Comparison of ENCODE assay signal across 8 cellular contexts in the genomic region with DNA sequence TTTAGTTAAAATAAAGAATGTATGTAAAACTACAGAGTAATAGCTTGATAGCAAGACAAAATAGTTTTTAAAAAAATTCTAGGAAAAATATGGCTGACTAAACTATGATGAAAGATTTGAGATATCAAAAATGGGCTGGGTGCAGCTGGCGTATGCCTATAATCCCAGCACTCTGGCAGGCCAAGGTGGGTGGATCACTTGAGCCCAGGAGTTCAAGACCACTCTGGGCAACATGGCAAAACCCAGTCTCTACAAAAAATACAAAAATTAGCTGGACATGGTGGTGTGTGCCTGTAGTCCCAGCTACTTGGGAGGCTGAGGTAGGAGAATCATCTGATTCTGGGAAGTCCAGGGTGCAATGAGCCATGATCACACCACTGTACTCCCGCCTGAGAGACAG. TPM values are rescaled to one million over a fixed set of nuclear protein-coding genes. Genes with fewer than 3 reads are reported as not detected.
DNase-seq lines count a peak whose midpoint lies in the region; ATAC-seq, FAIRE-seq and TF ChIP-seq lines count a peak whose summit lies in the region.
"Not testable (repeated sequence)": the region's sequence is repeated elsewhere in the genome, so short reads cannot be mapped to it uniquely, and the experiment has no call there.

No MANE protein-coding gene starts in this region.

- 31% methylated on average over 2 of the region's 2 CpGs for WGBS in K562 (ENCODE audit: insufficient coverage, low coverage, missing lambda C conversion rate)
- 57% methylated on average over 2 of the region's 2 CpGs for WGBS in right cardiac atrium

- H3K4me3 ChIP-seq in K562; right cardiac atrium (ENCODE audit: low read length); naive thymus-derived CD4-positive, alpha-beta T cell (ENCODE audit: low read length); upper lobe of right lung: not testable (repeated sequence)

- BruUV-seq in K562 (replicated peaks; lab: Mats Ljungman, UMichigan) = not testable (repeated sequence)

- not testable (repeated sequence) for H3K27ac ChIP-seq in K562 (ENCODE audit: extremely low read depth, low read depth, low read length); right cardiac atrium (ENCODE audit: low read length); naive thymus-derived CD4-positive, alpha-beta T cell (ENCODE audit: low read depth, low read length); upper lobe of right lung

- TF ChIP-seq POLR2A in K562 (conservative IDR thresholded peaks at IDR 0.05) = not testable (repeated sequence)

- not testable (repeated sequence) for TF ChIP-seq CTCF in K562 (IDR thresholded peaks at IDR 0.05 in 2 of 3, conservative IDR thresholded peaks at IDR 0.05 in 1 of 3; ENCODE audit: insufficient read depth in 2 of 3, low read depth in 1 of 3, low read length in 3 of 3); upper lobe of right lung (IDR thresholded peaks at IDR 0.05)

- H3K9ac ChIP-seq in K562 (ENCODE audit: insufficient read depth in 1 of 2, low read depth in 2 of 2, low read length in 2 of 2) = not testable (repeated sequence)

- POLR2A ChIA-PET in K562 (lab: Yijun Ruan, JAX) = interaction anchor here (0.6 to 1.5 kb wide), 3 partner anchors 9 to 264 kb away, joined by 3 to 6 read pairs (median 4); no protein-coding TSS in a partner anchor
- POLR2A ChIA-PET in naive thymus-derived CD4-positive, alpha-beta T cell (lab: Charles Lee) = not testable (repeated sequence)

- ATAC-seq in K562 (0 out of 3 replicates have a peak, but pooled peaks have one; percentile 4), right cardiac atrium (peak; percentile 9 to 23), sciatic nerve (peak; percentile 21), upper lobe of right lung (peak; percentile 18)
- peak; percentile 12 for ATAC-seq in naive thymus-derived CD4-positive, alpha-beta T cell
- ATAC-seq in stimulated activated naive B cell treated with anti-CD40 and anti-IgM and Interleukin-4, amounts not matched to agents 10 μg/mL and 1 μg/mL and 100 μg/mL, for 72 hours (replicated peaks) = peak; percentile 15 to 24

- DNase-seq in HT1080 (ENCODE audit: low read depth) = peak; percentile 15
- DNase-seq in K562 (ENCODE audit: extremely low read depth in 1 of 4, low spot score in 3 of 4); right cardiac atrium; naive thymus-derived CD4-positive, alpha-beta T cell; sciatic nerve (ENCODE audit: low spot score); stimulated activated naive B cell treated with anti-CD40 and anti-IgM and Interleukin-4, amounts not matched to agents 10 μg/mL and 1 μg/mL and 100 μg/mL, for 72 hours: not testable (repeated sequence)
- peak; percentile 20 for DNase-seq in medulla oblongata (ENCODE audit: extremely low spot score)
- peak; percentile 51 for DNase-seq in upper lobe of right lung

- not testable (repeated sequence) for H3K27me3 Mint-ChIP-seq in naive thymus-derived CD4-positive, alpha-beta T cell; stimulated activated naive B cell treated with anti-CD40 and anti-IgM and Interleukin-4, amounts not matched to agents 10 μg/mL and 1 μg/mL and 100 μg/mL, for 72 hours

- in situ Hi-C loops in K562 (cut with MboI) = not testable (repeated sequence)

- H4K20me1 ChIP-seq in K562 (replicated peaks; ENCODE audit: control insufficient read depth, insufficient read depth, low read length) = not testable (repeated sequence)

- H3K4me1 ChIP-seq in K562 (replicated peaks in 1 of 2; ENCODE audit: control insufficient read depth in 2 of 2, insufficient read depth in 2 of 2, low read length in 2 of 2); right cardiac atrium (ENCODE audit: control insufficient read depth, insufficient read depth, low read length); naive thymus-derived CD4-positive, alpha-beta T cell (ENCODE audit: control insufficient read depth in 2 of 2, insufficient read depth in 2 of 2, low read length in 2 of 2); upper lobe of right lung: not testable (repeated sequence)

- H3K4me2 ChIP-seq in K562 (ENCODE audit: insufficient read depth, low read length) = not testable (repeated sequence)

- H3K9me1 ChIP-seq in K562 (ENCODE audit: control insufficient read depth, insufficient read depth, low read length) = not testable (repeated sequence)

- not testable (repeated sequence) for TF ChIP-seq EP300 in K562 (IDR thresholded peaks at IDR 0.05; ENCODE audit: low read length)

- peaks cover 0 to 31% (median 16%) of the 10 kb centered on the region in 11 donors for H3K9me3 Mint-ChIP-seq in naive thymus-derived CD4-positive, alpha-beta T cell
- H3K9me3 Mint-ChIP-seq in stimulated activated naive B cell treated with anti-CD40 and anti-IgM and Interleukin-4, amounts not matched to agents 10 μg/mL and 1 μg/mL and 100 μg/mL, for 72 hours = peaks cover 5 to 15% of the 10 kb centered on the region in 2 donors

- H3K79me2 ChIP-seq in K562 (ENCODE audit: control insufficient read depth, insufficient read depth, low read length) = peaks cover 89% of the 10 kb centered on the region

- not testable (repeated sequence) for H3K4me3 Mint-ChIP-seq in naive thymus-derived CD4-positive, alpha-beta T cell; stimulated activated naive B cell treated with anti-CD40 and anti-IgM and Interleukin-4, amounts not matched to agents 10 μg/mL and 1 μg/mL and 100 μg/mL, for 72 hours

- not testable (repeated sequence) for H3K27ac Mint-ChIP-seq in naive thymus-derived CD4-positive, alpha-beta T cell; stimulated activated naive B cell treated with anti-CD40 and anti-IgM and Interleukin-4, amounts not matched to agents 10 μg/mL and 1 μg/mL and 100 μg/mL, for 72 hours

- CTCF ChIA-PET in K562 (lab: Yijun Ruan, JAX; ENCODE audit: low intra/inter-chr PET ratio); naive thymus-derived CD4-positive, alpha-beta T cell (lab: Charles Lee): not testable (repeated sequence)

- FAIRE-seq in K562 (lab: Jason Lieb, UNC) = not testable (repeated sequence)

- not testable (repeated sequence) for H2AFZ ChIP-seq in K562 (ENCODE audit: low read depth, low read length)

- not testable (repeated sequence) for TF ChIP-seq RAD21 in K562 (CRISPR knock-in tag; conservative IDR thresholded peaks at IDR 0.05 in 1 of 2, IDR thresholded peaks at IDR 0.05 in 1 of 2)

- not testable (repeated sequence) for H3K27me3 ChIP-seq in K562 (ENCODE audit: control insufficient read depth in 2 of 2, insufficient read depth in 2 of 2, low read length in 2 of 2); right cardiac atrium (ENCODE audit: control insufficient read depth, insufficient read depth); naive thymus-derived CD4-positive, alpha-beta T cell (ENCODE audit: control insufficient read depth in 2 of 2, insufficient read depth in 2 of 2, low read length in 2 of 2); upper lobe of right lung

- H3K36me3 ChIP-seq in K562 (ENCODE audit: control insufficient read depth, insufficient read depth, low read length); naive thymus-derived CD4-positive, alpha-beta T cell (ENCODE audit: control insufficient read depth in 2 of 3, insufficient read depth in 3 of 3, low read length in 3 of 3); upper lobe of right lung: not testable (repeated sequence)

- intact Hi-C loops in K562 (cut with micrococcal nuclease); right cardiac atrium (cut with DNase I); naive thymus-derived CD4-positive, alpha-beta T cell (cut with micrococcal nuclease); sciatic nerve (cut with DNase I); upper lobe of right lung (cut with DNase I): not testable (repeated sequence)

- peaks cover 0 to 12% (median 4%) of the 10 kb centered on the region in 5 donors for H3K36me3 Mint-ChIP-seq in naive thymus-derived CD4-positive, alpha-beta T cell
- not testable (repeated sequence) for H3K36me3 Mint-ChIP-seq in stimulated activated naive B cell treated with anti-CD40 and anti-IgM and Interleukin-4, amounts not matched to agents 10 μg/mL and 1 μg/mL and 100 μg/mL, for 72 hours

- peaks cover 0 to 18% (median 5%) of the 10 kb centered on the region in 7 donors for H3K4me1 Mint-ChIP-seq in naive thymus-derived CD4-positive, alpha-beta T cell
- not testable (repeated sequence) for H3K4me1 Mint-ChIP-seq in stimulated activated naive B cell treated with anti-CD40 and anti-IgM and Interleukin-4, amounts not matched to agents 10 μg/mL and 1 μg/mL and 100 μg/mL, for 72 hours

- H3K9me3 ChIP-seq in K562 (replicated peaks; ENCODE audit: control insufficient read depth, insufficient read depth, low read depth, low read length); right cardiac atrium (ENCODE audit: control insufficient read depth, low read length); naive thymus-derived CD4-positive, alpha-beta T cell (ENCODE audit: control insufficient read depth in 2 of 3, low read length in 3 of 3); upper lobe of right lung: not testable (repeated sequence)

RNA-seq across cellular contexts. Expression of gene KMT2C, which starts 29.8 kb away (rescaled TPM):
- total RNA-seq in HT1080 (2014; rRNA removed; shearing (Covaris generic)) = 7.5 and 11.3 TPM in 2 replicates
- polyA plus RNA-seq in HT1080 (2015; cell fraction: cytosol; rRNA removed) = 6.1 and 8.8 TPM in 2 replicates
- 23.9 and 24.9 TPM in 2 replicates for polyA plus RNA-seq in HT1080 (2015; cell fraction: nucleus; rRNA removed)
- total RNA-seq in K562 (2011; cell fraction: chromatin; rRNA removed; ENCODE audit: low replicate concordance) = 166 and 463 TPM in 2 replicates
- 68.5 and 102 TPM in 2 replicates for total RNA-seq in K562 (2011; cell fraction: nucleolus; rRNA removed)
- 172 and 242 TPM in 2 replicates for total RNA-seq in K562 (2011; cell fraction: nucleoplasm; rRNA removed)
- 28.5 and 35.6 TPM in 2 replicates for total RNA-seq in K562 (2014; rRNA removed)
- total RNA-seq in K562 (2014; rRNA removed; fragmentation: Illumina TruSeq; extraction: Trizol) = 35.8 and 36.2 TPM in 2 replicates
- total RNA-seq in K562 (2015; rRNA removed; fragmentation: Illumina TruSeq; extraction: Trizol) = 34.4 and 36.6 TPM in 2 replicates
- total RNA-seq in K562 (2021) = 62.1 and 67.8 TPM in 2 replicates
- polyA plus RNA-seq in K562 (2011; rRNA removed) = 18.3 and 18.9 TPM in 2 replicates
- polyA plus RNA-seq in K562 (2011; cell fraction: cytosol; rRNA removed) = 11.3 and 15.9 TPM in 2 replicates
- polyA plus RNA-seq in K562 (2011; cell fraction: nucleus; rRNA removed) = 55.9 and 66.9 TPM in 2 replicates
- polyA plus RNA-seq in K562 (2012) = 13.2 and 15.7 TPM in 2 replicates
- polyA plus RNA-seq in K562 (2014; fragmentation: Illumina TruSeq; extraction: Trizol) = 27.1 and 27.3 TPM in 2 replicates
- polyA plus RNA-seq in K562 (2014; fragmentation: Nextera tagmentation; extraction: Ambion mirVana) = 10 to 100 TPM in 1 of 2 experiments, 1 to 10 TPM in 1; 4.9 to 13.0 TPM
- 19.4 and 21.4 TPM in 2 replicates for polyA plus RNA-seq in K562 (2014; rRNA removed)
- polyA minus RNA-seq in K562 (2011; rRNA and poly(A)+ RNA removed) = 118 and 126 TPM in 2 replicates
- 40.0 and 46.3 TPM in 2 replicates for polyA minus RNA-seq in K562 (2011; cell fraction: cytosol; rRNA and poly(A)+ RNA removed)
- 89.1 and 146 TPM in 2 replicates for polyA minus RNA-seq in K562 (2011; cell fraction: nucleus; rRNA and poly(A)+ RNA removed)
- total RNA-seq in right cardiac atrium = 10 to 100 TPM; 43.6 to 52.6 (median 50.3) TPM
- polyA plus RNA-seq in right cardiac atrium = 10.9 TPM
- 100 to 1,000 TPM in 4 of 5 experiments, 10 to 100 TPM in 1; 82.5 to 152 (median 121) TPM for total RNA-seq in naive thymus-derived CD4-positive, alpha-beta T cell
- polyA plus RNA-seq in naive thymus-derived CD4-positive, alpha-beta T cell = 10 to 100 TPM; 17.0 to 18.6 TPM
- 140 TPM for total RNA-seq in sciatic nerve
- total RNA-seq in upper lobe of right lung = 99.0 TPM
